13 cellular contexts compared by ENCODE assay signal in genomic region chr11:579830-580601, GRCh38. TPM values are rescaled to one million over a fixed set of nuclear protein-coding genes. Genes with fewer than 3 reads are reported as not detected.
DNase-seq lines count a peak whose midpoint lies in the region; ATAC-seq, FAIRE-seq and TF ChIP-seq lines count a peak whose summit lies in the region.
"Had no signal": no experiment of that assay in that cellular context is flagged by ENCODE, and none has a peak within 500 bp of the region (broad histone marks: within the 10 kb centered on the region; RNA-seq: fewer than 3 reads in every experiment).

No MANE protein-coding gene starts in this region.

- TF ChIP-seq POLR2A in GM12892 (IDR thresholded peaks at IDR 0.05; ENCODE audit: low read depth, low read length) = no peak

- H3K9me3 Mint-ChIP-seq in effector memory CD8-positive, alpha-beta T cell = no peaks in the 10 kb centered on the region
- no peaks in the 10 kb centered on the region for H3K9me3 Mint-ChIP-seq in neural progenitor cell

- H3K9ac ChIP-seq in neural progenitor cell = peak overlapping the region; percentile 40

- H3K4me2 ChIP-seq in neural progenitor cell = no peak overlapping the region

- H3K4me1 Mint-ChIP-seq in effector memory CD8-positive, alpha-beta T cell (ENCODE audit: low read depth in 2 of 2) = peaks cover 27 to 47% of the 10 kb centered on the region in 2 donors
- peaks cover 23% of the 10 kb centered on the region for H3K4me1 Mint-ChIP-seq in neural progenitor cell

- H3K27me3 Mint-ChIP-seq in effector memory CD8-positive, alpha-beta T cell = peaks cover 0 to 5% of the 10 kb centered on the region in 2 donors
- H3K27me3 Mint-ChIP-seq in neural progenitor cell (ENCODE audit: insufficient read depth, low read depth) = peaks cover 2% of the 10 kb centered on the region

- FAIRE-seq in GM12892 (lab: Jason Lieb, UNC) = peak; percentile 38

- H3F3A ChIP-seq in neural progenitor cell (ENCODE audit: low read depth) = peaks cover 13% of the 10 kb centered on the region

- H3K36me3 ChIP-seq in Panc1 (ENCODE audit: control insufficient read depth, insufficient read depth, low read length) (peaks cover 8% of the 10 kb centered on the region; the same call in 1 of the 2 replicates), neural progenitor cell (no peaks in the 10 kb centered on the region)

- peaks cover 76% of the 10 kb centered on the region for H4K20me1 ChIP-seq in neural progenitor cell (ENCODE audit: low read depth)

- H3K27me3 ChIP-seq in Panc1 (ENCODE audit: control insufficient read depth, insufficient read depth, low read length) (no peaks in the 10 kb centered on the region), neural progenitor cell (peaks cover 4% of the 10 kb centered on the region)

- ATAC-seq in Panc1 = no peak
- no peak for ATAC-seq in effector memory CD8-positive, alpha-beta T cell (replicated peaks)
- ATAC-seq in HG02840 (IDR thresholded peaks at IDR 0.05; ENCODE audit: low FRiP score, unreplicated experiment) = no peak
- ATAC-seq: lower lobe of right lung had no signal

- H3K9me3 ChIP-seq in Panc1 (ENCODE audit: control insufficient read depth, insufficient read depth, low read depth, low read length) (no peaks in the 10 kb centered on the region), neural progenitor cell (ENCODE audit: low read depth) (no peaks in the 10 kb centered on the region)
- H3K9me3 ChIP-seq: lower lobe of right lung, prostate gland had no signal

- H3K36me3 Mint-ChIP-seq in effector memory CD8-positive, alpha-beta T cell (ENCODE audit: insufficient read depth) = peaks cover 55% of the 10 kb centered on the region
- H3K36me3 Mint-ChIP-seq in neural progenitor cell = peaks cover 10% of the 10 kb centered on the region

- no peak overlapping the region for H2AFZ ChIP-seq in neural progenitor cell (replicated peaks)

- H3K4me3 ChIP-seq in Panc1 (ENCODE audit: low read depth in 2 of 2, low read length in 2 of 2) (no peak overlapping the region), neural progenitor cell (no peak overlapping the region)
- H3K4me3 ChIP-seq: lower lobe of right lung, prostate gland, SK-N-MC had no signal

- intact Hi-C loops in Panc1 (cut with micrococcal nuclease; ENCODE audit: unreplicated experiment) = no loop called here

- H3K79me2 ChIP-seq in neural progenitor cell (ENCODE audit: low read depth) = peaks cover 78% of the 10 kb centered on the region

- CTCF ChIA-PET in Panc1 (lab: Charles Lee) = no interaction called here

- no peak for DNase-seq in GM12892 (ENCODE audit: insufficient read length)
- DNase-seq in Panc1 (ENCODE audit: low read depth, low spot score) = no peak
- no peak for DNase-seq in effector memory CD8-positive, alpha-beta T cell
- DNase-seq in neural progenitor cell (ENCODE audit: low spot score) = no peak
- no peak for DNase-seq in cerebellar nuclear complex (lab: John Stamatoyannopoulos, UW)
- DNase-seq in NCI-H2081 treated with DMSO at 0.1 percent for 48 hours (lab: John Stamatoyannopoulos, UW) = no peak
- DNase-seq: activated CD4-positive, CD25-positive, alpha-beta regulatory T cell treated with anti-CD3 and anti-CD28 coated beads, Interleukin-2, amount 50 U/mL, for 72 hours; Calu3; lower lobe of right lung; stimulated activated CD4-positive, alpha-beta T cell treated with anti-CD3 and anti-CD28 coated beads, Interleukin-4, amount 100 ng/mL, for 4 hours had no signal

- peak overlapping the region in 1 of 2 donors; percentile 84 for H3K27ac Mint-ChIP-seq in effector memory CD8-positive, alpha-beta T cell
- H3K27ac Mint-ChIP-seq in neural progenitor cell = peak overlapping the region; percentile 78

- no peak for TF ChIP-seq CTCF in Panc1 (IDR thresholded peaks at IDR 0.05)
- TF ChIP-seq CTCF in neural progenitor cell (IDR thresholded peaks at IDR 0.05) = no peak

- peaks cover 23% of the 10 kb centered on the region for H3K4me1 ChIP-seq in Panc1 (ENCODE audit: control insufficient read depth, insufficient read depth, low read length)
- peaks cover 11% of the 10 kb centered on the region for H3K4me1 ChIP-seq in neural progenitor cell

- H3K4me3 Mint-ChIP-seq in effector memory CD8-positive, alpha-beta T cell = peak overlapping the region; percentile 10 to 38
- peak overlapping the region; percentile 69 for H3K4me3 Mint-ChIP-seq in neural progenitor cell

- POLR2A ChIA-PET in Panc1 (lab: Charles Lee) = interaction anchor here (0.6 kb wide), 1 partner anchor 11 kb away, joined by 11 read pairs; no protein-coding TSS in a partner anchor

- in situ Hi-C loops in Panc1 (cut with HindIII; ENCODE audit: low pct_unique_long_range_greater_than_20kb, low sequenced_read_pairs) = no loop called here

- H3K27ac ChIP-seq in Panc1 (ENCODE audit: low read length) = no peak overlapping the region
- no peak overlapping the region for H3K27ac ChIP-seq in neural progenitor cell
- H3K27ac ChIP-seq: lower lobe of right lung, prostate gland, SK-N-MC had no signal

- TSS peak; percentile 4 for BruUV-seq in Panc1 (replicated peaks; lab: Mats Ljungman, UMichigan)

RNA-seq across cellular contexts. Expression of gene PHRF1, which starts 3.7 kb away (rescaled TPM):
- polyA plus RNA-seq in GM12892 (2012; ENCODE audit: missing spikeins) = 6.1 TPM
- total RNA-seq in Panc1 (2021; ENCODE audit: unreplicated experiment) = 90.6 TPM
- 83.1 TPM for polyA plus RNA-seq in Panc1 (2012; ENCODE audit: insufficient read length)
- 9.8 and 43.6 TPM in 2 replicates for total RNA-seq in neural progenitor cell (ENCODE audit: low replicate concordance)

RNA-seq across cellular contexts. Expression of gene RASSF7, which starts 19.2 kb away (rescaled TPM):
- 7.8 TPM for polyA plus RNA-seq in GM12892 (2012; ENCODE audit: missing spikeins)
- total RNA-seq in Panc1 (2021; ENCODE audit: unreplicated experiment) = 81.8 TPM
- 144 TPM for polyA plus RNA-seq in Panc1 (2012; ENCODE audit: insufficient read length)
- total RNA-seq in neural progenitor cell (ENCODE audit: low replicate concordance) = 12.8 and 48.3 TPM in 2 replicates

RNA-seq across cellular contexts. Expression of gene LMNTD2, which starts 19.5 kb away (rescaled TPM):
- polyA plus RNA-seq in GM12892 (2012; ENCODE audit: missing spikeins) = 0.47 TPM
- total RNA-seq in Panc1 (2021; ENCODE audit: unreplicated experiment) (21.8 TPM), neural progenitor cell (ENCODE audit: low replicate concordance) (1.1 and 2.5 TPM in 2 replicates)
- 44.2 TPM for polyA plus RNA-seq in Panc1 (2012; ENCODE audit: insufficient read length)

RNA-seq across cellular contexts. Expression of gene IRF7, which starts 35.7 kb away (rescaled TPM):
- polyA plus RNA-seq in GM12892 (2012; ENCODE audit: missing spikeins) = 20.1 TPM
- total RNA-seq in Panc1 (2021; ENCODE audit: unreplicated experiment) (23.9 TPM), neural progenitor cell (ENCODE audit: low replicate concordance) (4.3 and 18.4 TPM in 2 replicates)
- polyA plus RNA-seq in Panc1 (2012; ENCODE audit: insufficient read length) = 24.1 TPM

RNA-seq across cellular contexts. Expression of gene LRRC56, which starts 42.7 kb away (rescaled TPM):
- polyA plus RNA-seq in GM12892 (2012; ENCODE audit: missing spikeins) = 0.30 TPM
- 9.8 TPM for total RNA-seq in Panc1 (2021; ENCODE audit: unreplicated experiment)
- 13.3 TPM for polyA plus RNA-seq in Panc1 (2012; ENCODE audit: insufficient read length)
- total RNA-seq in neural progenitor cell (ENCODE audit: low replicate concordance) = 0.45 and 1.4 TPM in 2 replicates
